Comparison of ENCODE assay signal across 10 cellular contexts in the genomic region with DNA sequence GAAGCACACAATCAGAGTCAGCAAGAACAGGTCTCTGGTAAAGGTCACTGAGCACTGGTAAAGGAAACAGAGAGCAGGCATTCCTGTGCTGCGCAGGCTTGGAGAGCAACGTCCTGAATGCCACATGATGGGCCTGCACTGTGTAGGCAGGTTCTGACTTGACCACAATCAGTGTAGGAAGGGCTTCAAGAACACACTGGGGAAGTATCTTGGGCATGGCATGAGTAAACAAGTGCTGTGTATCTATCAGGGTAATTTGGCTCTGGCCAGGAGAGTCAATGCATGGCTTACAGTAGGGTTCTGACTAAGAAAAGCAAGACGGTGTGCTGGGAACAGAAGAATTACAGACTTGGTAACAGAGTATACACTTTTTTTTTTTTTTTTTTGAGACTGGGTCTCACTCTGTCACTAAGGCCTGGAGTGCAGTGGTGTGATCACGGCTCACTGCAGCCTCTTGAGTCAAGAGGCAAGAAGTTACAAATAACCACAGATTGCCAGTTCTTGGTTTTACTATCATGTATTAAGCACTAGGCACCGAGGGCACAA. TPM values are rescaled to one million over a fixed set of nuclear protein-coding genes. Genes with fewer than 3 reads are reported as not detected.
DNase-seq lines count a peak whose midpoint lies in the region; ATAC-seq and TF ChIP-seq lines count a peak whose summit lies in the region.
"Had no signal": no experiment of that assay in that cellular context is flagged by ENCODE, and none has a peak within 500 bp of the region (broad histone marks: within the 10 kb centered on the region; RNA-seq: fewer than 3 reads in every experiment).

No MANE protein-coding gene starts in this region.

- no peak overlapping the region for H3K9ac ChIP-seq in KMS-11

- H2AFZ ChIP-seq in KMS-11 (ENCODE audit: low read depth) = no peak overlapping the region

- peaks cover 98 to 100% (median 99%) of the 10 kb centered on the region in 3 donors for H3K4me1 Mint-ChIP-seq in CD8-positive, alpha-beta memory T cell
- H3K4me1 Mint-ChIP-seq in nephron = peaks cover 55% of the 10 kb centered on the region

- H3K9me3 ChIP-seq in CD8-positive, alpha-beta memory T cell (ENCODE audit: low read length) = no peaks in the 10 kb centered on the region
- no peaks in the 10 kb centered on the region for H3K9me3 ChIP-seq in ovary

- peak overlapping the region; percentile 87 to 99 (median 97) for H3K27ac Mint-ChIP-seq in CD8-positive, alpha-beta memory T cell
- H3K27ac Mint-ChIP-seq in nephron = peak overlapping the region; percentile 57 to 98 (median 95)

- TF ChIP-seq EP300 in ovary (IDR thresholded peaks at IDR 0.05) = no peak

- TF ChIP-seq CTCF in KMS-11 (conservative IDR thresholded peaks at IDR 0.05; ENCODE audit: low read depth, low read length) (no peak), nephron (IDR thresholded peaks at IDR 0.05; ENCODE audit: unreplicated experiment in 3 of 3) (no peak), ovary (IDR thresholded peaks at IDR 0.05) (no peak)

- ATAC-seq in HG03457 (IDR thresholded peaks at IDR 0.05; ENCODE audit: unreplicated experiment) = no peak
- ATAC-seq in HG02970 (IDR thresholded peaks at IDR 0.05; ENCODE audit: low FRiP score, unreplicated experiment) = no peak

- 89 to 91% (median 90%) methylated on average over 5 of the region's 5 CpGs for WGBS in ovary, 3 donors

- H3K4me3 Mint-ChIP-seq in CD8-positive, alpha-beta memory T cell = peak overlapping the region; percentile 19 to 88 (median 68)
- no peak overlapping the region for H3K4me3 Mint-ChIP-seq in nephron

- peak overlapping the region; percentile 6 for H3K4me3 ChIP-seq in CD8-positive, alpha-beta memory T cell (ENCODE audit: low read length)
- no peak overlapping the region for H3K4me3 ChIP-seq in KMS-11 (IDR thresholded peaks at IDR 0.05; ENCODE audit: insufficient read depth, low read depth, low read length)
- no peak overlapping the region for H3K4me3 ChIP-seq in ovary

- intact Hi-C loops in ovary (cut with DNase I) = no loop called here

- H3K79me2 ChIP-seq in KMS-11 (ENCODE audit: insufficient read depth, low read depth) = no peaks in the 10 kb centered on the region

- H3K4me1 ChIP-seq in CD8-positive, alpha-beta memory T cell (ENCODE audit: insufficient read depth, low read length) = peaks cover 99% of the 10 kb centered on the region
- peaks cover 88% of the 10 kb centered on the region for H3K4me1 ChIP-seq in KMS-11 (ENCODE audit: low read depth, poor library complexity, severe bottlenecking)
- peaks cover 14% of the 10 kb centered on the region for H3K4me1 ChIP-seq in ovary (ENCODE audit: insufficient read depth)

- CTCF ChIA-PET in CD8-positive, alpha-beta memory T cell (lab: Charles Lee) = interaction anchor here (0.7 to 2.1 kb wide), 6 partner anchors 12 to 61 kb away, joined by 3 to 12 read pairs (median 4); partner anchors contain the start of gene TBC1D2B

- no peaks in the 10 kb centered on the region for H3K27me3 Mint-ChIP-seq in CD8-positive, alpha-beta memory T cell
- no peaks in the 10 kb centered on the region for H3K27me3 Mint-ChIP-seq in nephron (ENCODE audit: low read depth)

- H3K27ac ChIP-seq in CD8-positive, alpha-beta memory T cell (ENCODE audit: low read depth, low read length) = peak overlapping the region; percentile 38
- H3K27ac ChIP-seq in KMS-11 = peak overlapping the region; percentile 37; the same call in 1 of the 2 replicates
- H3K27ac ChIP-seq in caudate nucleus (ENCODE audit: low read depth, low read length) = peak overlapping the region; percentile 37
- no peak overlapping the region for H3K27ac ChIP-seq in ovary

- no peaks in the 10 kb centered on the region for H3K27me3 ChIP-seq in CD8-positive, alpha-beta memory T cell (ENCODE audit: insufficient read depth, low read length, poor library complexity, severe bottlenecking)
- no peaks in the 10 kb centered on the region for H3K27me3 ChIP-seq in KMS-11 (ENCODE audit: insufficient read depth, low read depth)
- no peaks in the 10 kb centered on the region for H3K27me3 ChIP-seq in ovary

- DNase-seq in CD8-positive, alpha-beta memory T cell = peak in 1 of 5 donors; percentile 78
- no peak for DNase-seq in caudate nucleus (lab: John Stamatoyannopoulos, UW)
- DNase-seq in ovary = no peak
- no peak for DNase-seq in HuH-7 (ENCODE audit: low spot score)
- DNase-seq: activated CD8-positive, alpha-beta memory T cell treated with anti-CD3 and anti-CD28 coated beads, Interleukin-2, amount 50 U/mL, for 48 hours; NCI-H187 treated with DMSO at 0.1 percent for 48 hours had no signal

- peaks cover 5% of the 10 kb centered on the region for H3K36me3 ChIP-seq in CD8-positive, alpha-beta memory T cell (ENCODE audit: insufficient read depth, low read length)
- H3K36me3 ChIP-seq in KMS-11 (ENCODE audit: insufficient read depth) = no peaks in the 10 kb centered on the region
- H3K36me3 ChIP-seq in ovary = no peaks in the 10 kb centered on the region

- no peaks in the 10 kb centered on the region for H4K20me1 ChIP-seq in KMS-11 (ENCODE audit: insufficient read depth)

- H3K9me3 Mint-ChIP-seq in CD8-positive, alpha-beta memory T cell = no peaks in the 10 kb centered on the region
- no peaks in the 10 kb centered on the region for H3K9me3 Mint-ChIP-seq in nephron

- H3K36me3 Mint-ChIP-seq in CD8-positive, alpha-beta memory T cell = peaks cover 3 to 28% (median 13%) of the 10 kb centered on the region in 3 donors
- H3K36me3 Mint-ChIP-seq in nephron (ENCODE audit: low read depth) = peaks cover 20% of the 10 kb centered on the region

- peak overlapping the region; percentile 98; the same call in 1 of the 2 replicates for H3K4me2 ChIP-seq in KMS-11

- TF ChIP-seq POLR2A in ovary (IDR thresholded peaks at IDR 0.05) = no peak

- POLR2A ChIA-PET in CD8-positive, alpha-beta memory T cell (lab: Charles Lee) = interaction anchor here (0.8 to 1.9 kb wide), 4 partner anchors 12 to 44 kb away, joined by 3 to 11 read pairs (median 4); no protein-coding TSS in a partner anchor

RNA-seq across cellular contexts. Expression of gene TBC1D2B, which starts 30.6 kb away (rescaled TPM):
- total RNA-seq in CD8-positive, alpha-beta memory T cell = 10 to 100 TPM; 40.1 to 41.1 TPM
- 26.4 TPM for polyA plus RNA-seq in CD8-positive, alpha-beta memory T cell
- total RNA-seq in ovary = 100 to 1,000 TPM in 4 of 7 donors, 10 to 100 TPM in 3; 42.3 to 146 (median 115) TPM
- polyA plus RNA-seq in ovary = 100 to 1,000 TPM in 1 of 2 donors, 10 to 100 TPM in 1; 53.3 to 122 TPM

RNA-seq across cellular contexts. Expression of gene SH2D7, which starts 45.5 kb away (rescaled TPM):
- not detected for total RNA-seq in CD8-positive, alpha-beta memory T cell
- not detected for polyA plus RNA-seq in CD8-positive, alpha-beta memory T cell
- total RNA-seq in ovary = not detected
- polyA plus RNA-seq in ovary = not detected

Comparison
In these comparisons a context has a peak if more than half of its experiments do, and no peak if none do; other contexts are left out.
1. H3K27ac ChIP-seq: peak in CD8-positive, alpha-beta memory T cell (single experiment), KMS-11 (single experiment) and caudate nucleus (single experiment); none in ovary (0 of 2).
2. H3K4me3 Mint-ChIP-seq: peak in CD8-positive, alpha-beta memory T cell (7 of 7); none in nephron (0 of 3).